In genomic region chr2:210537021-210537650, GRCh38 we compare ENCODE assay signal across 19 cellular contexts. TPM values are rescaled to one million over a fixed set of nuclear protein-coding genes. Genes with fewer than 3 reads are reported as not detected.
DNase-seq lines count a peak whose midpoint lies in the region; ATAC-seq, FAIRE-seq and TF ChIP-seq lines count a peak whose summit lies in the region.
"Had no signal": no experiment of that assay in that cellular context is flagged by ENCODE, and none has a peak within 500 bp of the region (broad histone marks: within the 10 kb centered on the region; RNA-seq: fewer than 3 reads in every experiment).

No MANE protein-coding gene starts in this region.

- TF ChIP-seq RAD21 in GM12878 (IDR thresholded peaks at IDR 0.05; ENCODE audit: insufficient read depth, low read depth, low read length) = no peak

- 20% methylated on average over 2 of the region's 2 CpGs for WGBS in GM12878 (ENCODE audit: insufficient coverage, insufficient replicate concordance, low lambda C conversion rate, missing lambda C conversion rate)

- no peak for TF ChIP-seq EP300 in GM12878 (IDR thresholded peaks at IDR 0.05; ENCODE audit: borderline replicate concordance in 1 of 2, control insufficient read depth in 1 of 2, low read depth in 2 of 2, low read length in 2 of 2)

- no peaks in the 10 kb centered on the region for H3K4me1 ChIP-seq in GM12878 (ENCODE audit: control insufficient read depth, insufficient read depth, low read length)
- H3K4me1 ChIP-seq: BE2C, upper lobe of right lung had no signal

- no peak for TF ChIP-seq POLR2A in GM12878 (IDR thresholded peaks at IDR 0.05; ENCODE audit: low read depth, low read length)
- no peak for TF ChIP-seq POLR2A in GM12892 (IDR thresholded peaks at IDR 0.05; ENCODE audit: low read depth, low read length)

- CTCF ChIA-PET in GM12878 (lab: Yijun Ruan, JAX) = no interaction called here

- RAD21 ChIA-PET in GM12878 (lab: Charles Lee; ENCODE audit: unreplicated experiment) = no interaction called here

- no TSS peak for BruUV-seq in GM12878 (replicated peaks; lab: Mats Ljungman, UMichigan)

- no peaks in the 10 kb centered on the region for H4K20me1 ChIP-seq in GM12878 (ENCODE audit: control insufficient read depth, insufficient read depth)

- no peak overlapping the region for H3K4me2 ChIP-seq in GM12878 (ENCODE audit: control insufficient read depth, insufficient read depth)

- no peak overlapping the region for H3K4me3 ChIP-seq in GM12878
- H3K4me3 ChIP-seq: stomach, upper lobe of right lung had no signal

- no peak for DNase-seq in GM19239 (ENCODE audit: insufficient read length, low spot score)
- no peak for DNase-seq in GM12878 (ENCODE audit: low read depth, low spot score)
- DNase-seq in NOMO-1 treated with DMSO at 0.1 percent for 48 hours (lab: John Stamatoyannopoulos, UW; ENCODE audit: unreplicated experiment) = no peak
- no peak for DNase-seq in GM12892 (ENCODE audit: insufficient read length)
- DNase-seq in activated T-cell treated with anti-CD3 and anti-CD28 coated beads, Interleukin-2, amount 50 U/mL, for 48 hours = no peak
- DNase-seq in retina = no peak
- DNase-seq: activated CD4-positive, alpha-beta memory T cell treated with anti-CD3 and anti-CD28 coated beads, Interleukin-2, amount 10 ng/mL, durations not matched to agents 7 days and 5 days; activated naive CD8-positive, alpha-beta T cell treated with anti-CD3 and anti-CD28 coated beads, Interleukin-2, amount 10 ng/mL, durations not matched to agents 7 days and 5 days; BE2C; HCEC 1CT; NCI-H1694 treated with DMSO at 0.1 percent for 48 hours; stimulated activated CD4-positive, alpha-beta T cell treated with anti-CD3 and anti-CD28 coated beads, Interleukin-1b, Interleukin-23, amount 100 ng/mL, for 48 hours; stomach; upper lobe of right lung; WERI-Rb-1 had no signal

- SMC1A ChIA-PET in GM12878 (lab: Charles Lee; ENCODE audit: uncharacterized antibody, unreplicated experiment) = interaction anchor here (0.9 to 1.6 kb wide), 2 partner anchors 25 to 33 kb away, joined by 3 to 6 read pairs; no protein-coding TSS in a partner anchor

- peak; percentile 67 for ATAC-seq in GM21529 (IDR thresholded peaks at IDR 0.05; ENCODE audit: unreplicated experiment)
- ATAC-seq in HG03095 (IDR thresholded peaks at IDR 0.05; ENCODE audit: unreplicated experiment) = peak; percentile 70
- peak; percentile 53 for ATAC-seq in GM12878
- ATAC-seq: sciatic nerve, upper lobe of right lung had no signal

- FAIRE-seq in GM19239 (lab: Jason Lieb, UNC) (peak; percentile 40), GM12878 (lab: Jason Lieb, UNC) (no peak), GM12892 (lab: Jason Lieb, UNC) (no peak)
- FAIRE-seq: frontal cortex had no signal

- H3K9ac ChIP-seq in GM12878 (ENCODE audit: control insufficient read depth, insufficient read depth, low read length) = no peak overlapping the region

- POLR2A ChIA-PET in GM12878 (lab: Charles Lee) = no interaction called here

- no peak overlapping the region for H3K27ac ChIP-seq in GM12878 (ENCODE audit: control insufficient read depth, insufficient read depth)
- H3K27ac ChIP-seq: stomach, upper lobe of right lung, WERI-Rb-1 had no signal

- H2AFZ ChIP-seq in GM12878 (ENCODE audit: control insufficient read depth, low read depth, low read length) = no peak overlapping the region

- intact Hi-C loops in GM12878 (cut with micrococcal nuclease; ENCODE audit: unreplicated experiment) = no loop called here

- H3K27me3 ChIP-seq in GM12878 (replicated peaks in 1 of 2; ENCODE audit: control insufficient read depth in 2 of 2, insufficient read depth in 2 of 2, low read length in 1 of 2) = no peaks in the 10 kb centered on the region
- H3K27me3 ChIP-seq: BE2C, stomach, upper lobe of right lung had no signal

- H3K9me3 ChIP-seq in GM12878 (replicated peaks; ENCODE audit: control insufficient read depth, insufficient read depth, low read length) = no peaks in the 10 kb centered on the region
- H3K9me3 ChIP-seq: BE2C, stomach, upper lobe of right lung had no signal

- in situ Hi-C loops in GM12878 (cut with MboI) = no loop called here

- no peaks in the 10 kb centered on the region for H3K36me3 ChIP-seq in GM12878 (ENCODE audit: control insufficient read depth in 2 of 2, insufficient read depth in 2 of 2, low read length in 1 of 2)
- H3K36me3 ChIP-seq: BE2C, stomach, upper lobe of right lung, WERI-Rb-1 had no signal

- TF ChIP-seq CTCF in GM12878 (IDR thresholded peaks at IDR 0.05 in 2 of 3, conservative IDR thresholded peaks at IDR 0.05 in 1 of 3; ENCODE audit: control insufficient read depth in 2 of 3, extremely low read depth in 1 of 3, insufficient read depth in 1 of 3, low read depth in 3 of 3, low read length in 3 of 3) = no peak

- H3K79me2 ChIP-seq in GM12878 (ENCODE audit: control insufficient read depth, insufficient read depth, low read length) = no peaks in the 10 kb centered on the region

TF ChIP-seq in GM12878, 131 proteins besides CTCF, POLR2A, EP300 and RAD21:
- TF ChIP-seq CHD4 (IDR thresholded peaks at IDR 0.05) (no peak), TCF7 (IDR thresholded peaks at IDR 0.05; ENCODE audit: borderline replicate concordance) (no peak), HDGF (IDR thresholded peaks at IDR 0.05) (no peak), E4F1 (IDR thresholded peaks at IDR 0.05; ENCODE audit: borderline replicate concordance, partially characterized antibody) (no peak), MLLT1 (IDR thresholded peaks at IDR 0.05) (no peak), ZBED1 (IDR thresholded peaks at IDR 0.05; ENCODE audit: borderline replicate concordance) (no peak), TAF1 (IDR thresholded peaks at IDR 0.05; ENCODE audit: borderline replicate concordance, low read depth, low read length) (no peak)

RNA-seq across cellular contexts. Expression of gene CPS1, which starts 19.3 kb away (rescaled TPM):
- total RNA-seq in GM12878 (2013; cell fraction: nucleolus; rRNA removed) = 10.2 and 14.2 TPM in 2 replicates
- 1.1 and 2.1 TPM in 2 replicates for total RNA-seq in GM12878 (2014; rRNA removed)
- 0.63 and 0.78 TPM in 2 replicates for total RNA-seq in GM12878 (2014; rRNA removed; fragmentation: Illumina TruSeq; extraction: Trizol)
- total RNA-seq in GM12878 (2021) = 0.77 and 1.0 TPM in 2 replicates
- polyA plus RNA-seq in GM12878 (2011; ENCODE audit: low read depth) = 1.8 TPM
- polyA plus RNA-seq in GM12878 (2011; rRNA removed) = 4.6 and 5.7 TPM in 2 replicates
- polyA plus RNA-seq in GM12878 (2011; cell fraction: cytosol; rRNA removed) = 1.4 and 2.2 TPM in 2 replicates
- 10.3 and 17.4 TPM in 2 replicates for polyA plus RNA-seq in GM12878 (2011; cell fraction: nucleus; rRNA removed)
- polyA plus RNA-seq in GM12878 (2012) = 0.84 and 0.87 TPM in 2 replicates
- 0.59 and 0.63 TPM in 2 replicates for polyA plus RNA-seq in GM12878 (2014; fragmentation: Illumina TruSeq; extraction: Trizol)
- under 1 TPM; 0.20 to 0.32 TPM for polyA plus RNA-seq in GM12878 (2014; fragmentation: Nextera tagmentation; extraction: Ambion mirVana)
- 0.32 and 0.47 TPM in 2 replicates for polyA plus RNA-seq in GM12878 (2014; rRNA removed)
- polyA plus RNA-seq in GM12878 (2016; fragmentation: Nextera tagmentation; extraction: Ambion mirVana) = under 1 TPM; 0.32 to 0.48 TPM
- 8.8 and 11.8 TPM in 2 replicates for polyA minus RNA-seq in GM12878 (2011; rRNA and poly(A)+ RNA removed)
- 13.1 and 20.1 TPM in 2 replicates for polyA minus RNA-seq in GM12878 (2011; cell fraction: cytosol; rRNA and poly(A)+ RNA removed)
- 12.6 and 14.9 TPM in 2 replicates for polyA minus RNA-seq in GM12878 (2011; cell fraction: nucleus; rRNA and poly(A)+ RNA removed)
- 4.9 TPM for polyA plus RNA-seq in GM12892 (2012; ENCODE audit: missing spikeins)
